In the genomic region with DNA sequence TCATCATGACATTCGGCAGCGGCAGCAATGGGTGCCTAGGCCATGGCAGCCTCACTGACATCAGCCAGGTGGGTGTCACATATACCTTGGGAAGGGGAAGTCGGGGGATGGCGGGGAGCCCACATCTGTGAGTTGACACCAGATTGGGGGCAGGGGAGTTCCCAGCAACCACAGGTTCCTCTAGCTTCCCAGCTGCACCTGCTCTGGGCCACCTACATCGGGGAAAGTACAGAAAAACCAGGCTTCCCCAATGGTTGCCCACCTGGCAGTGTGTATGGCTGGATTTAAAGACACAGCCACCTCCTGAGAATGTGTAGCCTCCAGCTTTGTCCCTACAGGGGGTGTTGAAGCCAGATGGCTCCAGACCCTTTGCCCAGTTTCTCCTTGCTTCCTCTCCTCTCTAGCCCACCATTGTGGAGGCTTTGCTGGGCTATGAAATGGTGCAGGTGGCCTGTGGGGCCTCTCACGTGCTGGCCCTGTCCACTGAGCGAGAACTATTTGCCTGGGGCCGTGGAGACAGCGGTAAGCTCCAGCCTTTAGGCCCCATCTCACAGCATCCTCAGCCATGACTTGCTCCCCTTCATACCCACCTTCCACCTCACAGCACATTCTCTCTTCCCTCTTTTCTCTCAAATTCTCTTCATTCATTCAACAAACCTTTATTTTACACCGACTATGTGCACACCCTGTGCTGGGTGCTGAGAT, we compare ENCODE assay signal across 1 cellular context.
A peak's percentile ranks its signal among the peaks of the same experiment; 100 is the strongest.
TF ChIP-seq lines count a peak whose summit lies in the region.

No MANE protein-coding gene starts in this region.

TF ChIP-seq in GM12878, 131 proteins besides CTCF, POLR2A, EP300 and RAD21 (continues in another document):
- TF ChIP-seq KDM1A (IDR thresholded peaks at IDR 0.05; ENCODE audit: borderline replicate concordance) (no peak), TBL1XR1 (IDR thresholded peaks at IDR 0.05; ENCODE audit: low read depth, low read length) (peak; percentile 86), ZNF592 (IDR thresholded peaks at IDR 0.05) (no peak), MTA2 (IDR thresholded peaks at IDR 0.05; ENCODE audit: low read depth) (peak; percentile 68), ATF3 (IDR thresholded peaks at IDR 0.05; ENCODE audit: borderline replicate concordance, extremely low read depth, low read depth, low read length) (no peak), GATAD2B (conservative IDR thresholded peaks at IDR 0.05; ENCODE audit: low read depth) (no peak), ZSCAN29 (IDR thresholded peaks at IDR 0.05) (no peak), MTA3 (IDR thresholded peaks at IDR 0.05; ENCODE audit: borderline replicate concordance, low read length) (no peak), KAT2A (conservative IDR thresholded peaks at IDR 0.05; ENCODE audit: control insufficient read depth, low read depth, low read length) (no peak), ZBTB33 (IDR thresholded peaks at IDR 0.05) (no peak), ATF2 (IDR thresholded peaks at IDR 0.05; ENCODE audit: low read length) (no peak), STAT3 (IDR thresholded peaks at IDR 0.05; ENCODE audit: low read depth, low read length) (no peak), SMAD5 (IDR thresholded peaks at IDR 0.05; ENCODE audit: low read depth) (no peak), SMARCA5 (IDR thresholded peaks at IDR 0.05) (no peak), SRF (IDR thresholded peaks at IDR 0.05; ENCODE audit: low read depth in 2 of 2, low read length in 2 of 2) (no peak), TCF12 (IDR thresholded peaks at IDR 0.05; ENCODE audit: low read depth, low read length) (peak; percentile 100), ZNF384 (IDR thresholded peaks at IDR 0.05; ENCODE audit: borderline replicate concordance, low read depth, low read length) (no peak), NFIC (IDR thresholded peaks at IDR 0.05; ENCODE audit: low read depth, low read length) (no peak), IKZF1 (conservative IDR thresholded peaks at IDR 0.05) (peak; percentile 93), NR2C1 (IDR thresholded peaks at IDR 0.05) (no peak), ETV6 (conservative IDR thresholded peaks at IDR 0.05 in 1 of 2, IDR thresholded peaks at IDR 0.05 in 1 of 2; ENCODE audit: borderline replicate concordance in 1 of 2, low read depth in 1 of 2) (peak in 1 of 2 experiments; percentile 63; a peak in 2 of 4 replicates), ASH2L (IDR thresholded peaks at IDR 0.05; ENCODE audit: borderline replicate concordance, low read depth) (no peak), CBX3 (IDR thresholded peaks at IDR 0.05; ENCODE audit: borderline replicate concordance, low read depth) (no peak), ZNF207 (IDR thresholded peaks at IDR 0.05; ENCODE audit: borderline replicate concordance) (no peak), SIN3A (IDR thresholded peaks at IDR 0.05; ENCODE audit: low read depth, low read length) (no peak), RCOR1 (conservative IDR thresholded peaks at IDR 0.05; ENCODE audit: low read depth, low read length) (no peak), TCF7 (IDR thresholded peaks at IDR 0.05; ENCODE audit: borderline replicate concordance) (no peak), KLF5 (IDR thresholded peaks at IDR 0.05; ENCODE audit: partially characterized antibody) (no peak), RB1 (IDR thresholded peaks at IDR 0.05; ENCODE audit: borderline replicate concordance) (no peak), CBX5 (IDR thresholded peaks at IDR 0.05; ENCODE audit: low read depth) (no peak), PRDM15 (CRISPR knock-in tag; IDR thresholded peaks at IDR 0.05) (no peak), NFYA (IDR thresholded peaks at IDR 0.05; ENCODE audit: borderline replicate concordance, low read depth, low read length) (no peak), EZH2 (IDR thresholded peaks at IDR 0.05; ENCODE audit: borderline replicate concordance, control insufficient read depth, low read depth, low read length) (no peak), BHLHE40 (IDR thresholded peaks at IDR 0.05; ENCODE audit: borderline replicate concordance in 1 of 2, low read depth in 2 of 2, low read length in 1 of 2) (peak; percentile 79 to 91), CHD2 (IDR thresholded peaks at IDR 0.05; ENCODE audit: borderline replicate concordance, low read depth, low read length) (no peak), ZNF622 (IDR thresholded peaks at IDR 0.05) (no peak)
- TF ChIP-seq, protein P1, sequence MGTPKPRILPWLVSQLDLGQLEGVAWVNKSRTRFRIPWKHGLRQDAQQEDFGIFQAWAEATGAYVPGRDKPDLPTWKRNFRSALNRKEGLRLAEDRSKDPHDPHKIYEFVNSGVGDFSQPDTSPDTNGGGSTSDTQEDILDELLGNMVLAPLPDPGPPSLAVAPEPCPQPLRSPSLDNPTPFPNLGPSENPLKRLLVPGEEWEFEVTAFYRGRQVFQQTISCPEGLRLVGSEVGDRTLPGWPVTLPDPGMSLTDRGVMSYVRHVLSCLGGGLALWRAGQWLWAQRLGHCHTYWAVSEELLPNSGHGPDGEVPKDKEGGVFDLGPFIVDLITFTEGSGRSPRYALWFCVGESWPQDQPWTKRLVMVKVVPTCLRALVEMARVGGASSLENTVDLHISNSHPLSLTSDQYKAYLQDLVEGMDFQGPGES (IDR thresholded peaks at IDR 0.05), result no peak
- TF ChIP-seq, protein P2, sequence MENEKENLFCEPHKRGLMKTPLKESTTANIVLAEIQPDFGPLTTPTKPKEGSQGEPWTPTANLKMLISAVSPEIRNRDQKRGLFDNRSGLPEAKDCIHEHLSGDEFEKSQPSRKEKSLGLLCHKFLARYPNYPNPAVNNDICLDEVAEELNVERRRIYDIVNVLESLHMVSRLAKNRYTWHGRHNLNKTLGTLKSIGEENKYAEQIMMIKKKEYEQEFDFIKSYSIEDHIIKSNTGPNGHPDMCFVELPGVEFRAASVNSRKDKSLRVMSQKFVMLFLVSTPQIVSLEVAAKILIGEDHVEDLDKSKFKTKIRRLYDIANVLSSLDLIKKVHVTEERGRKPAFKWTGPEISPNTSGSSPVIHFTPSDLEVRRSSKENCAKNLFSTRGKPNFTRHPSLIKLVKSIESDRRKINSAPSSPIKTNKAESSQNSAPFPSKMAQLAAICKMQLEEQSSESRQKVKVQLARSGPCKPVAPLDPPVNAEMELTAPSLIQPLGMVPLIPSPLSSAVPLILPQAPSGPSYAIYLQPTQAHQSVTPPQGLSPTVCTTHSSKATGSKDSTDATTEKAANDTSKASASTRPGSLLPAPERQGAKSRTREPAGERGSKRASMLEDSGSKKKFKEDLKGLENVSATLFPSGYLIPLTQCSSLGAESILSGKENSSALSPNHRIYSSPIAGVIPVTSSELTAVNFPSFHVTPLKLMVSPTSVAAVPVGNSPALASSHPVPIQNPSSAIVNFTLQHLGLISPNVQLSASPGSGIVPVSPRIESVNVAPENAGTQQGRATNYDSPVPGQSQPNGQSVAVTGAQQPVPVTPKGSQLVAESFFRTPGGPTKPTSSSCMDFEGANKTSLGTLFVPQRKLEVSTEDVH (IDR thresholded peaks at IDR 0.05; ENCODE audit: low read depth, partially characterized antibody), result no peak
- TF ChIP-seq, protein P3, sequence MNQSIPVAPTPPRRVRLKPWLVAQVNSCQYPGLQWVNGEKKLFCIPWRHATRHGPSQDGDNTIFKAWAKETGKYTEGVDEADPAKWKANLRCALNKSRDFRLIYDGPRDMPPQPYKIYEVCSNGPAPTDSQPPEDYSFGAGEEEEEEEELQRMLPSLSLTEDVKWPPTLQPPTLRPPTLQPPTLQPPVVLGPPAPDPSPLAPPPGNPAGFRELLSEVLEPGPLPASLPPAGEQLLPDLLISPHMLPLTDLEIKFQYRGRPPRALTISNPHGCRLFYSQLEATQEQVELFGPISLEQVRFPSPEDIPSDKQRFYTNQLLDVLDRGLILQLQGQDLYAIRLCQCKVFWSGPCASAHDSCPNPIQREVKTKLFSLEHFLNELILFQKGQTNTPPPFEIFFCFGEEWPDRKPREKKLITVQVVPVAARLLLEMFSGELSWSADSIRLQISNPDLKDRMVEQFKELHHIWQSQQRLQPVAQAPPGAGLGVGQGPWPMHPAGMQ (IDR thresholded peaks at IDR 0.05; ENCODE audit: borderline replicate concordance), result no peak
